ENCODE assay signal across 1 cellular context in genomic region chr10:88990528-88991160, GRCh38.
TF ChIP-seq lines count a peak whose summit lies in the region.

Gene FAS, plus strand, starts transcription at chr10:88990798. Its CDS starts 79 bp downstream, at chr10:88990877.

TF ChIP-seq in liver, 16 proteins besides CTCF, POLR2A, EP300 and RAD21 (continued from another document):
- TF ChIP-seq ATF3 (IDR thresholded peaks at IDR 0.05): no peak
- TF ChIP-seq TAF1 (conservative IDR thresholded peaks at IDR 0.05): peak; percentile 41
- TF ChIP-seq SP1 (IDR thresholded peaks at IDR 0.05): no peak
